Comparison of ENCODE assay signal across 1 cellular context in the genomic region with DNA sequence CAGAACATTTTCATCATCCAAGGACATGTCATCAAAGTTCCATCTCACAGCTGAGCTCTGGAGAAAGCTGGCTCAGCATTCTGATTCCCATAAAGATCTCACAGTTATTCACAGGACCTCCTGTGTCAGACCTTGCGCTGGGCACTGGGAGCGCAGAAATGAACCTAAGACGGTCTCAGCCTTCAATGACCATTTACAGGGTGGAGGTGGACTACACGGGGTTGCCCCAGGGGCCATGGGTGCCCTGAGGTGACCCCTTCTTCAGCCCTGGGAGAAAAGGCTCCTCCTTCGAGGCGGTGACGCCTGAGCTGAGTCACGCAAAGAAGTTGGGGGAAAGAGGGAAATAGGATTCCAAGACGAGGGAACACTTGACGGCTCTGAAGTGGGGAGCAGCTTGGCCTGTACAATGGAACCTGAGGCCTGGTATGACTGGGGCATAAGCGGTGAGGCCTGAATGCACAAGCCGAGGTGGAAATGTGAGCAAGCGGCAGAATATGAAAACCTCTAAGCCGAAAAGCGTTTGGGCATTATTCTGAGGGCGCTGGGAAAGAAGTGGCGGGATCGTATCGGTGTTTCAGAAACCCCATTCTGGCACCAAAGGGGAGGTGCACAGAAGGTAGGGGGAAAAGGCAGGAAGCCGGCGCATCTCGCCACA.
TF ChIP-seq lines count a peak whose summit lies in the region.

No MANE protein-coding gene starts in this region.

TF ChIP-seq in K562, 482 proteins besides CTCF, POLR2A, EP300 and RAD21 (continued from another document and continues in another):
- TF ChIP-seq RBM14 (IDR thresholded peaks at IDR 0.05; ENCODE audit: borderline replicate concordance, insufficient read depth, low read depth, low read length) (no peak), RB1 (IDR thresholded peaks at IDR 0.05; ENCODE audit: low read depth) (no peak), KDM5B (IDR thresholded peaks at IDR 0.05; ENCODE audit: insufficient replicate concordance, low read depth, low read length) (no peak), PBX2 (CRISPR knock-in tag; IDR thresholded peaks at IDR 0.05; ENCODE audit: low read depth) (no peak), PBX2 (tag; conservative IDR thresholded peaks at IDR 0.05; ENCODE audit: low read depth) (no peak), STAT5A (IDR thresholded peaks at IDR 0.05; ENCODE audit: borderline replicate concordance, low read length) (no peak), PREB (CRISPR knock-in tag; IDR thresholded peaks at IDR 0.05) (no peak), TRIM25 (IDR thresholded peaks at IDR 0.05; ENCODE audit: borderline replicate concordance) (no peak), ZBED1 (IDR thresholded peaks at IDR 0.05) (no peak), SRSF9 (IDR thresholded peaks at IDR 0.05; ENCODE audit: borderline replicate concordance, low read depth, low read length) (no peak), ZNF212 (CRISPR knock-in tag; IDR thresholded peaks at IDR 0.05) (no peak), ZNF764 (CRISPR knock-in tag; IDR thresholded peaks at IDR 0.05; ENCODE audit: low read depth) (no peak), RNF219 (CRISPR knock-in tag; IDR thresholded peaks at IDR 0.05) (no peak), ZNF174 (CRISPR knock-in tag; IDR thresholded peaks at IDR 0.05) (no peak), ELF2 (CRISPR knock-in tag; IDR thresholded peaks at IDR 0.05) (no peak), KLF6 (CRISPR knock-in tag; IDR thresholded peaks at IDR 0.05; ENCODE audit: borderline replicate concordance) (no peak), ZNF12 (CRISPR knock-in tag; IDR thresholded peaks at IDR 0.05) (peak; percentile 75; the same call in 1 of the 2 replicates), ZBTB43 (CRISPR knock-in tag; IDR thresholded peaks at IDR 0.05) (no peak), BACH1 (tag; IDR thresholded peaks at IDR 0.05) (peak; percentile 81; the same call in 1 of the 2 replicates), BRD4 (IDR thresholded peaks at IDR 0.05) (peak; percentile 74; the same call in 1 of the 2 replicates), ZC3H8 (IDR thresholded peaks at IDR 0.05) (no peak), CC2D1A (IDR thresholded peaks at IDR 0.05) (no peak), SOX6 (IDR thresholded peaks at IDR 0.05) (peak; percentile 51; the same call in 1 of the 2 replicates), SAP30 (IDR thresholded peaks at IDR 0.05; ENCODE audit: borderline replicate concordance, insufficient read depth, low read depth, low read length, poor library complexity, severe bottlenecking) (no peak), SMARCA5 (IDR thresholded peaks at IDR 0.05) (no peak), ZNF780A (CRISPR knock-in tag; IDR thresholded peaks at IDR 0.05) (no peak), KLF13 (tag; IDR thresholded peaks at IDR 0.05; ENCODE audit: borderline replicate concordance, low read depth) (no peak), EP400 (IDR thresholded peaks at IDR 0.05) (peak; percentile 72; the same call in 1 of the 2 replicates), KLF10 (CRISPR knock-in tag; IDR thresholded peaks at IDR 0.05) (no peak), POLR2G (IDR thresholded peaks at IDR 0.05; ENCODE audit: low read depth, low read length) (no peak), ZNF41 (CRISPR knock-in tag; conservative IDR thresholded peaks at IDR 0.05) (no peak), CHD2 (IDR thresholded peaks at IDR 0.05; ENCODE audit: low read depth, low read length) (no peak)
- TF ChIP-seq, protein P1, sequence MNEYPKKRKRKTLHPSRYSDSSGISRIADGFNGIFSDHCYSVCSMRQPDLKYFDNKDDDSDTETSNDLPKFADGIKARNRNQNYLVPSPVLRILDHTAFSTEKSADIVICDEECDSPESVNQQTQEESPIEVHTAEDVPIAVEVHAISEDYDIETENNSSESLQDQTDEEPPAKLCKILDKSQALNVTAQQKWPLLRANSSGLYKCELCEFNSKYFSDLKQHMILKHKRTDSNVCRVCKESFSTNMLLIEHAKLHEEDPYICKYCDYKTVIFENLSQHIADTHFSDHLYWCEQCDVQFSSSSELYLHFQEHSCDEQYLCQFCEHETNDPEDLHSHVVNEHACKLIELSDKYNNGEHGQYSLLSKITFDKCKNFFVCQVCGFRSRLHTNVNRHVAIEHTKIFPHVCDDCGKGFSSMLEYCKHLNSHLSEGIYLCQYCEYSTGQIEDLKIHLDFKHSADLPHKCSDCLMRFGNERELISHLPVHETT (CRISPR knock-in tag; conservative IDR thresholded peaks at IDR 0.05 in 1 of 2, IDR thresholded peaks at IDR 0.05 in 1 of 2), result 0 out of 4 replicates have a peak, but pooled peaks of 1 of the 2 experiments have one; percentile 13
- TF ChIP-seq, protein P2, sequence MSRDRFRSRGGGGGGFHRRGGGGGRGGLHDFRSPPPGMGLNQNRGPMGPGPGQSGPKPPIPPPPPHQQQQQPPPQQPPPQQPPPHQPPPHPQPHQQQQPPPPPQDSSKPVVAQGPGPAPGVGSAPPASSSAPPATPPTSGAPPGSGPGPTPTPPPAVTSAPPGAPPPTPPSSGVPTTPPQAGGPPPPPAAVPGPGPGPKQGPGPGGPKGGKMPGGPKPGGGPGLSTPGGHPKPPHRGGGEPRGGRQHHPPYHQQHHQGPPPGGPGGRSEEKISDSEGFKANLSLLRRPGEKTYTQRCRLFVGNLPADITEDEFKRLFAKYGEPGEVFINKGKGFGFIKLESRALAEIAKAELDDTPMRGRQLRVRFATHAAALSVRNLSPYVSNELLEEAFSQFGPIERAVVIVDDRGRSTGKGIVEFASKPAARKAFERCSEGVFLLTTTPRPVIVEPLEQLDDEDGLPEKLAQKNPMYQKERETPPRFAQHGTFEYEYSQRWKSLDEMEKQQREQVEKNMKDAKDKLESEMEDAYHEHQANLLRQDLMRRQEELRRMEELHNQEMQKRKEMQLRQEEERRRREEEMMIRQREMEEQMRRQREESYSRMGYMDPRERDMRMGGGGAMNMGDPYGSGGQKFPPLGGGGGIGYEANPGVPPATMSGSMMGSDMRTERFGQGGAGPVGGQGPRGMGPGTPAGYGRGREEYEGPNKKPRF (IDR thresholded peaks at IDR 0.05; ENCODE audit: low read depth, low read length), result no peak
- TF ChIP-seq, protein P3, sequence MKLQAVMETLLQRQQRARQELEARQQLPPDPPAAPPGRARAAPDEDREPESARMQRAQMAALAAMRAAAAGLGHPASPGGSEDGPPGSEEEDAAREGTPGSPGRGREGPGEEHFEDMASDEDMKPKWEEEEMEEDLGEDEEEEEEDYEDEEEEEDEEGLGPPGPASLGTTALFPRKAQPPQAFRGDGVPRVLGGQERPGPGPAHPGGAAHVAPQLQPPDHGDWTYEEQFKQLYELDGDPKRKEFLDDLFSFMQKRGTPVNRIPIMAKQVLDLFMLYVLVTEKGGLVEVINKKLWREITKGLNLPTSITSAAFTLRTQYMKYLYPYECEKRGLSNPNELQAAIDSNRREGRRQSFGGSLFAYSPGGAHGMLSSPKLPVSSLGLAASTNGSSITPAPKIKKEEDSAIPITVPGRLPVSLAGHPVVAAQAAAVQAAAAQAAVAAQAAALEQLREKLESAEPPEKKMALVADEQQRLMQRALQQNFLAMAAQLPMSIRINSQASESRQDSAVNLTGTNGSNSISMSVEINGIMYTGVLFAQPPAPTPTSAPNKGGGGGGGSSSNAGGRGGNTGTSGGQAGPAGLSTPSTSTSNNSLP (IDR thresholded peaks at IDR 0.05; ENCODE audit: borderline replicate concordance, low read depth, low read length), result no peak
- TF ChIP-seq, protein P4, sequence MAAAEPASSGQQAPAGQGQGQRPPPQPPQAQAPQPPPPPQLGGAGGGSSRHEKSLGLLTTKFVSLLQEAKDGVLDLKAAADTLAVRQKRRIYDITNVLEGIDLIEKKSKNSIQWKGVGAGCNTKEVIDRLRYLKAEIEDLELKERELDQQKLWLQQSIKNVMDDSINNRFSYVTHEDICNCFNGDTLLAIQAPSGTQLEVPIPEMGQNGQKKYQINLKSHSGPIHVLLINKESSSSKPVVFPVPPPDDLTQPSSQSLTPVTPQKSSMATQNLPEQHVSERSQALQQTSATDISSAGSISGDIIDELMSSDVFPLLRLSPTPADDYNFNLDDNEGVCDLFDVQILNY (CRISPR knock-in tag; IDR thresholded peaks at IDR 0.05), result no peak
